8 cellular contexts compared by ENCODE assay signal in genomic region chr3:32105291-32106131, GRCh38. TPM values are rescaled to one million over a fixed set of nuclear protein-coding genes. Genes with fewer than 3 reads are reported as not detected.
DNase-seq lines count a peak whose midpoint lies in the region; ATAC-seq and TF ChIP-seq lines count a peak whose summit lies in the region.

No MANE protein-coding gene starts in this region.

- no peak overlapping the region for H2BK15ac ChIP-seq in H9 (ENCODE audit: low read depth, low read length)

- no peak for TF ChIP-seq CTCF in H9 (conservative IDR thresholded peaks at IDR 0.05)

- no peak overlapping the region for H3K4ac ChIP-seq in H9 (ENCODE audit: low read depth, low read length)

- ATAC-seq in esophagus mucosa (peak; percentile 81), HG02678 (IDR thresholded peaks at IDR 0.05; ENCODE audit: unreplicated experiment) (no peak)

- H2AK5ac ChIP-seq in H9 (ENCODE audit: insufficient read length, low read length), result no peak overlapping the region

- H3K9me3 ChIP-seq in H9 (ENCODE audit: control insufficient read depth, low read depth, low read length), result peaks cover 20% of the 10 kb centered on the region
- H3K9me3 ChIP-seq in SJSA1 (replicated peaks), result no peaks in the 10 kb centered on the region

- no peak overlapping the region for H4K91ac ChIP-seq in H9 (ENCODE audit: insufficient read length, low read depth, low read length)

- peaks cover 11 to 25% (median 25%) of the 10 kb centered on the region in 3 experiments for H3K36me3 Mint-ChIP-seq in H9 (ENCODE audit: insufficient read depth in 1 of 3, low read depth in 3 of 3)

- peaks cover 9% of the 10 kb centered on the region in 2 experiments for H3K4me1 Mint-ChIP-seq in H9

- H4K20me1 ChIP-seq in H9 (ENCODE audit: control insufficient read depth, insufficient read depth, insufficient read length), result no peaks in the 10 kb centered on the region

- no peak overlapping the region for H3T11ph ChIP-seq in H9 (ENCODE audit: low read length)

- no peak overlapping the region for H3K23ac ChIP-seq in H9 (ENCODE audit: insufficient read length, low read depth, low read length)

- H2BK5ac ChIP-seq in H9 (ENCODE audit: insufficient read length, low read length), result no peak overlapping the region

- no peaks in the 10 kb centered on the region for H3K4me1 ChIP-seq in H9 (ENCODE audit: insufficient read depth, low read length)
- peaks cover 10% of the 10 kb centered on the region for H3K4me1 ChIP-seq in SJSA1 (replicated peaks)

- no peaks in the 10 kb centered on the region for H3K79me1 ChIP-seq in H9 (ENCODE audit: insufficient read depth, low read depth, low read length, poor library complexity, severe bottlenecking)

- no peak overlapping the region for H4K8ac ChIP-seq in H9 (replicated peaks; ENCODE audit: insufficient read length, low read depth, low read length)

- peak overlapping the region; percentile 35 for H2AFZ ChIP-seq in H9 (ENCODE audit: low read length)

- no peaks in the 10 kb centered on the region for H3K79me2 ChIP-seq in H9 (ENCODE audit: insufficient read depth, low read length)

- H2BK20ac ChIP-seq in H9 (ENCODE audit: low read depth, low read length, poor library complexity, severe bottlenecking), result no peak overlapping the region

- no peak overlapping the region for H3K9ac ChIP-seq in H9 (ENCODE audit: extremely low read depth, insufficient read length, low read length)

- peaks cover 6% of the 10 kb centered on the region; the same call in 1 of the 2 replicates for H3K27me3 ChIP-seq in H9 (ENCODE audit: insufficient read depth, low read length)
- H3K27me3 ChIP-seq in SJSA1 (replicated peaks), result no peaks in the 10 kb centered on the region

- peaks cover 31 to 34% of the 10 kb centered on the region in 2 experiments for H3K9me3 Mint-ChIP-seq in H9

- peak overlapping the region; percentile 77 to 79 for H3K4me3 Mint-ChIP-seq in H9

- no peak overlapping the region for H3K56ac ChIP-seq in H9 (ENCODE audit: insufficient read length, low read depth, low read length)

- H3K4me2 ChIP-seq in H9 (ENCODE audit: insufficient read depth, insufficient read length, low read length), result peak overlapping the region; percentile 36

- no CpG with 5 or more reads among the region's 7 CpGs for WGBS in H9 (ENCODE audit: extremely low coverage, insufficient read length, low lambda C conversion rate)

- no peak overlapping the region for H2BK120ac ChIP-seq in H9 (ENCODE audit: low read depth, low read length, poor library complexity, severe bottlenecking)

- DNase-seq in H9, result no peak
- DNase-seq in SJSA1 (ENCODE audit: low read depth in 1 of 2, low spot score in 2 of 2), result peak; percentile 21 to 40
- DNase-seq in renal cortical epithelial cell (ENCODE audit: low read depth), result peak; percentile 82
- no peak for DNase-seq in hypothalamus (lab: John Stamatoyannopoulos, UW)
- no peak for DNase-seq in NCI-H2081 (lab: John Stamatoyannopoulos, UW)
- no peak for DNase-seq in NCI-H524 (lab: John Stamatoyannopoulos, UW)

- H3K23me2 ChIP-seq in H9 (ENCODE audit: insufficient read length, low read depth, low read length, poor library complexity, severe bottlenecking), result peaks cover 3% of the 10 kb centered on the region

- H2BK12ac ChIP-seq in H9 (ENCODE audit: insufficient read length, low read depth, low read length), result no peak overlapping the region

- H3K27ac Mint-ChIP-seq in H9, result no peak overlapping the region

- no peak overlapping the region for H3K27ac ChIP-seq in H9 (ENCODE audit: insufficient read length, low read depth, low read length)
- no peak overlapping the region for H3K27ac ChIP-seq in SJSA1

- no peak overlapping the region for H3K4me3 ChIP-seq in SJSA1

- no peak overlapping the region for H3K14ac ChIP-seq in H9 (ENCODE audit: insufficient read depth, low read length)

- no peaks in the 10 kb centered on the region for H3K36me3 ChIP-seq in SJSA1

- no peak overlapping the region for H4K5ac ChIP-seq in H9 (ENCODE audit: insufficient read length, low read depth, low read length)

- peaks cover 24% of the 10 kb centered on the region for H3K27me3 Mint-ChIP-seq in H9 (ENCODE audit: low read depth)

- no peak overlapping the region for H3K18ac ChIP-seq in H9 (ENCODE audit: insufficient read length, low read depth, low read length)

RNA-seq across cellular contexts. Expression of gene GPD1L, which starts 0.9 kb away (rescaled TPM):
- total RNA-seq in H9 (2021) (3.7 and 4.0 TPM in 2 replicates), esophagus mucosa (39.9 TPM), renal cortical epithelial cell (14.2 and 17.2 TPM in 2 replicates)
- 7.4 and 9.2 TPM in 2 replicates for total RNA-seq in SJSA1 (2014; rRNA removed; shearing (Covaris generic))

Comparison
In these comparisons a context has a peak if more than half of its experiments do, and no peak if none do; other contexts are left out.
1. DNase-seq: peak in SJSA1 (2 of 2) and renal cortical epithelial cell (single experiment); none in H9 (single experiment), hypothalamus (0 of 51), NCI-H2081 (0 of 2) and NCI-H524 (0 of 2).